1 cellular context compared by ENCODE assay signal in genomic region chr5:149550608-149551226, GRCh38.
A peak's percentile ranks its signal among the peaks of the same experiment; 100 is the strongest.
TF ChIP-seq lines count a peak whose summit lies in the region.

No MANE protein-coding gene starts in this region.

TF ChIP-seq in HepG2, 621 proteins besides CTCF, POLR2A, EP300 and RAD21 (continued from another document):
- TF ChIP-seq, protein P1, sequence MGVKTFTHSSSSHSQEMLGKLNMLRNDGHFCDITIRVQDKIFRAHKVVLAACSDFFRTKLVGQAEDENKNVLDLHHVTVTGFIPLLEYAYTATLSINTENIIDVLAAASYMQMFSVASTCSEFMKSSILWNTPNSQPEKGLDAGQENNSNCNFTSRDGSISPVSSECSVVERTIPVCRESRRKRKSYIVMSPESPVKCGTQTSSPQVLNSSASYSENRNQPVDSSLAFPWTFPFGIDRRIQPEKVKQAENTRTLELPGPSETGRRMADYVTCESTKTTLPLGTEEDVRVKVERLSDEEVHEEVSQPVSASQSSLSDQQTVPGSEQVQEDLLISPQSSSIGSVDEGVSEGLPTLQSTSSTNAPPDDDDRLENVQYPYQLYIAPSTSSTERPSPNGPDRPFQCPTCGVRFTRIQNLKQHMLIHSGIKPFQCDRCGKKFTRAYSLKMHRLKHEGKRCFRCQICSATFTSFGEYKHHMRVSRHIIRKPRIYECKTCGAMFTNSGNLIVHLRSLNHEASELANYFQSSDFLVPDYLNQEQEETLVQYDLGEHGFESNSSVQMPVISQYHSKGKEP (CRISPR knock-in tag; IDR thresholded peaks at IDR 0.05), result no peak
- TF ChIP-seq, protein P2, sequence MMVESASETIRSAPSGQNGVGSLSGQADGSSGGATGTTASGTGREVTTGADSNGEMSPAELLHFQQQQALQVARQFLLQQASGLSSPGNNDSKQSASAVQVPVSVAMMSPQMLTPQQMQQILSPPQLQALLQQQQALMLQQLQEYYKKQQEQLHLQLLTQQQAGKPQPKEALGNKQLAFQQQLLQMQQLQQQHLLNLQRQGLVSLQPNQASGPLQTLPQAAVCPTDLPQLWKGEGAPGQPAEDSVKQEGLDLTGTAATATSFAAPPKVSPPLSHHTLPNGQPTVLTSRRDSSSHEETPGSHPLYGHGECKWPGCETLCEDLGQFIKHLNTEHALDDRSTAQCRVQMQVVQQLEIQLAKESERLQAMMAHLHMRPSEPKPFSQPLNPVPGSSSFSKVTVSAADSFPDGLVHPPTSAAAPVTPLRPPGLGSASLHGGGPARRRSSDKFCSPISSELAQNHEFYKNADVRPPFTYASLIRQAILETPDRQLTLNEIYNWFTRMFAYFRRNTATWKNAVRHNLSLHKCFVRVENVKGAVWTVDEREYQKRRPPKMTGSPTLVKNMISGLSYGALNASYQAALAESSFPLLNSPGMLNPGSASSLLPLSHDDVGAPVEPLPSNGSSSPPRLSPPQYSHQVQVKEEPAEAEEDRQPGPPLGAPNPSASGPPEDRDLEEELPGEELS (CRISPR knock-in tag; IDR thresholded peaks at IDR 0.05), result peak; percentile 5; the same call in 1 of the 2 replicates
- TF ChIP-seq WIZ (CRISPR knock-in tag; IDR thresholded peaks at IDR 0.05) (no peak), ZSCAN12 (CRISPR knock-in tag; IDR thresholded peaks at IDR 0.05) (0 out of 2 replicates have a peak, but pooled peaks have one; percentile 19), ZNF674 (CRISPR knock-in tag; IDR thresholded peaks at IDR 0.05; ENCODE audit: low read depth) (no peak)
- TF ChIP-seq, protein P3, sequence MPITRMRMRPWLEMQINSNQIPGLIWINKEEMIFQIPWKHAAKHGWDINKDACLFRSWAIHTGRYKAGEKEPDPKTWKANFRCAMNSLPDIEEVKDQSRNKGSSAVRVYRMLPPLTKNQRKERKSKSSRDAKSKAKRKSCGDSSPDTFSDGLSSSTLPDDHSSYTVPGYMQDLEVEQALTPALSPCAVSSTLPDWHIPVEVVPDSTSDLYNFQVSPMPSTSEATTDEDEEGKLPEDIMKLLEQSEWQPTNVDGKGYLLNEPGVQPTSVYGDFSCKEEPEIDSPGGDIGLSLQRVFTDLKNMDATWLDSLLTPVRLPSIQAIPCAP (CRISPR knock-in tag; IDR thresholded peaks at IDR 0.05; ENCODE audit: low read depth), result no peak
- TF ChIP-seq, protein P4, sequence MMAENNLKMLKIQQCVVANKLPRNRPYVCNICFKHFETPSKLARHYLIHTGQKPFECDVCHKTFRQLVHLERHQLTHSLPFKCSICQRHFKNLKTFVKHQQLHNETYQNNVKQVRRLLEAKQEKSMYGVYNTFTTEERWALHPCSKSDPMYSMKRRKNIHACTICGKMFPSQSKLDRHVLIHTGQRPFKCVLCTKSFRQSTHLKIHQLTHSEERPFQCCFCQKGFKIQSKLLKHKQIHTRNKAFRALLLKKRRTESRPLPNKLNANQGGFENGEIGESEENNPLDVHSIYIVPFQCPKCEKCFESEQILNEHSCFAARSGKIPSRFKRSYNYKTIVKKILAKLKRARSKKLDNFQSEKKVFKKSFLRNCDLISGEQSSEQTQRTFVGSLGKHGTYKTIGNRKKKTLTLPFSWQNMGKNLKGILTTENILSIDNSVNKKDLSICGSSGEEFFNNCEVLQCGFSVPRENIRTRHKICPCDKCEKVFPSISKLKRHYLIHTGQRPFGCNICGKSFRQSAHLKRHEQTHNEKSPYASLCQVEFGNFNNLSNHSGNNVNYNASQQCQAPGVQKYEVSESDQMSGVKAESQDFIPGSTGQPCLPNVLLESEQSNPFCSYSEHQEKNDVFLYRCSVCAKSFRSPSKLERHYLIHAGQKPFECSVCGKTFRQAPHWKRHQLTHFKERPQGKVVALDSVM (CRISPR knock-in tag; IDR thresholded peaks at IDR 0.05), result 0 out of 2 replicates have a peak, but pooled peaks have one; percentile 16
